Comparison of ENCODE assay signal across 22 cellular contexts in the genomic region with DNA sequence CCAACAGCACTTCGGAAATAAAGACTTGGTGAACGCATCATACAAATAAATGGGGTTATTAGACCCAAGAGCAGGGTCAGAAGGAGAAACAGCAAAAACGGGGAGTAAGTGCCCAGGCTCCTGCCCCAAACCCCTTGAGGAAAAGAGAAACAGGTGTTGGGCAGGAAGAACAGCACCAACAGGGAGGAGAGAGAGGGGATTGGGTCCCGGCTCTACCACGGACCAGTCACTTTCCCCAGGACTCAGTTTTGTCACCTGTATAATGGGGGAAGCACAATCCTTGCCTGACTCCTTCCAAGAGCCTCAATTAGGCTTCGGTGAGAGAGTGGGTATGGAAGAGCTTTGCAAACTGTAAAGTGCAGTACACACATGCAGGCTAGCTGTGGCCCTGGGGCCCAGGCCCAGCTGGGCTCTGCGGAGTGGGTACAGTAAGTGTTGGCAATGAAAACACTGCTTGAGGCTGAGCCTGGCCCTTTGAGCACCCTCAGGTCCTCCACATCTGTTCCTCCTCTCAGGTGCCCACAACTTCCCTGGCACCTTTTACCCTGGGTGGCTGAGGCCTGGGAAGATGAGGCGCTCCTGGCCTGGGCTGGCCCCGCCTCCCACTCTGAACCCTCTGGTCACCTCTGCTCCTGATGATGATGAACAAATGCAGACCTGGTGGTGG. TPM values are rescaled to one million over a fixed set of nuclear protein-coding genes. Genes with fewer than 3 reads are reported as not detected.
A peak's percentile ranks its signal among the peaks of the same experiment; 100 is the strongest.
DNase-seq lines count a peak whose midpoint lies in the region; ATAC-seq, FAIRE-seq and TF ChIP-seq lines count a peak whose summit lies in the region.
"Had no signal": no experiment of that assay in that cellular context is flagged by ENCODE, and none has a peak within 500 bp of the region (broad histone marks: within the 10 kb centered on the region; RNA-seq: fewer than 3 reads in every experiment).

No MANE protein-coding gene starts in this region.

- H3K9ac ChIP-seq in K562 (ENCODE audit: insufficient read depth in 1 of 2, low read depth in 2 of 2, low read length in 2 of 2), result no peak overlapping the region; a peak in 1 of 4 replicates

- intact Hi-C loops in activated CD8-positive, alpha-beta T cell treated with anti-CD3 and anti-CD28 coated beads for 36 hours (cut with micrococcal nuclease), result no loop called here
- intact Hi-C loops in K562 (cut with micrococcal nuclease), result no loop called here
- intact Hi-C loops in lower lobe of right lung (cut with DNase I), result no loop called here

- no peak for TF ChIP-seq RAD21 in K562 (CRISPR knock-in tag; conservative IDR thresholded peaks at IDR 0.05 in 1 of 2, IDR thresholded peaks at IDR 0.05 in 1 of 2)

- no peak for ATAC-seq in activated CD8-positive, alpha-beta T cell treated with anti-CD3 and anti-CD28 coated beads, Interleukin-2, amount 10 ng/mL, durations not matched to agents 7 days and 5 days
- no peak for ATAC-seq in activated CD8-positive, alpha-beta T cell treated with anti-CD3 and anti-CD28 coated beads for 36 hours
- ATAC-seq in K562, result no peak
- peak; percentile 37 to 49 for ATAC-seq in lower lobe of right lung
- ATAC-seq in upper lobe of left lung (ENCODE audit: low FRiP score in 2 of 2), result peak; percentile 3 to 28
- no peak for ATAC-seq in omental fat pad (ENCODE audit: low FRiP score)
- ATAC-seq in HG03039 (IDR thresholded peaks at IDR 0.05; ENCODE audit: unreplicated experiment), result no peak

- 77% methylated on average over 9 of the region's 9 CpGs for WGBS in K562 (ENCODE audit: insufficient coverage, low coverage, missing lambda C conversion rate)
- 74 to 84% methylated on average over 7 to 9 of the region's 9 CpGs for WGBS in upper lobe of left lung, 2 donors

- POLR2A ChIA-PET in activated CD8-positive, alpha-beta T cell treated with anti-CD3 and anti-CD28 coated beads, Interleukin-2, amount 10 ng/mL, durations not matched to agents 7 days and 5 days (lab: Charles Lee), result no interaction called here
- POLR2A ChIA-PET in activated CD8-positive, alpha-beta T cell treated with anti-CD3 and anti-CD28 coated beads for 36 hours (lab: Charles Lee), result interaction anchor here (1.5 to 2.0 kb wide), 3 partner anchors 12 to 314 kb away, joined by 3 to 9 read pairs (median 3); a partner anchor contains a TSS
- POLR2A ChIA-PET in K562 (lab: Yijun Ruan, JAX), result interaction anchor here (1.1 to 3.3 kb wide), 10 partner anchors 9 to 51 kb away, joined by 3 to 16 read pairs (median 7); a partner anchor contains a TSS

- H3K36me3 ChIP-seq in K562 (ENCODE audit: control insufficient read depth, insufficient read depth, low read length) (peaks cover 53% of the 10 kb centered on the region), lower lobe of right lung (no peaks in the 10 kb centered on the region), upper lobe of left lung (peaks cover 0 to 4% (median 0%) of the 10 kb centered on the region in 4 donors)

- no peaks in the 10 kb centered on the region for H3K4me1 Mint-ChIP-seq in activated CD8-positive, alpha-beta T cell treated with anti-CD3 and anti-CD28 coated beads, Interleukin-2, amount 10 ng/mL, durations not matched to agents 7 days and 5 days (ENCODE audit: low read depth)
- H3K4me1 Mint-ChIP-seq in activated CD8-positive, alpha-beta T cell treated with anti-CD3 and anti-CD28 coated beads for 36 hours (ENCODE audit: low read depth), result no peaks in the 10 kb centered on the region
- H3K4me1 Mint-ChIP-seq: CD14-positive monocyte had no signal

- H3K4me3 ChIP-seq in K562, result no peak overlapping the region
- H3K4me3 ChIP-seq in lower lobe of right lung, result no peak overlapping the region
- peak overlapping the region in 1 of 4 donors; percentile 6 for H3K4me3 ChIP-seq in upper lobe of left lung

- H3K27me3 ChIP-seq in K562 (ENCODE audit: control insufficient read depth in 2 of 2, insufficient read depth in 2 of 2, low read length in 2 of 2) (no peaks in the 10 kb centered on the region), lower lobe of right lung (ENCODE audit: low read depth) (no peaks in the 10 kb centered on the region), upper lobe of left lung (no peaks in the 10 kb centered on the region)

- H3K27ac ChIP-seq in K562 (ENCODE audit: extremely low read depth, low read depth, low read length) (no peak overlapping the region), lower lobe of right lung (peak overlapping the region; percentile 41), upper lobe of left lung (peak overlapping the region in 3 of 4 donors; percentile 10 to 67 (median 63))

- no peaks in the 10 kb centered on the region for H3K9me3 ChIP-seq in K562 (replicated peaks; ENCODE audit: control insufficient read depth, insufficient read depth, low read depth, low read length)
- no peaks in the 10 kb centered on the region for H3K9me3 ChIP-seq in lower lobe of right lung
- no peaks in the 10 kb centered on the region for H3K9me3 ChIP-seq in upper lobe of left lung

- CTCF ChIA-PET in activated CD8-positive, alpha-beta T cell treated with anti-CD3 and anti-CD28 coated beads, Interleukin-2, amount 10 ng/mL, durations not matched to agents 7 days and 5 days (lab: Charles Lee), result interaction anchor here (1.0 to 3.8 kb wide), 12 partner anchors 9 to 74 kb away, joined by 4 to 44 read pairs (median 7); a partner anchor contains a TSS
- CTCF ChIA-PET in activated CD8-positive, alpha-beta T cell treated with anti-CD3 and anti-CD28 coated beads for 36 hours (lab: Charles Lee), result interaction anchor here (0.9 to 6.9 kb wide), 13 partner anchors 8 to 232 kb away, joined by 3 to 51 read pairs (median 7); a partner anchor contains a TSS
- CTCF ChIA-PET in K562 (lab: Yijun Ruan, JAX; ENCODE audit: low intra/inter-chr PET ratio), result no interaction called here

- in situ Hi-C loops in K562 (cut with MboI), result no loop called here

- no peaks in the 10 kb centered on the region for H3K9me3 Mint-ChIP-seq in activated CD8-positive, alpha-beta T cell treated with anti-CD3 and anti-CD28 coated beads, Interleukin-2, amount 10 ng/mL, durations not matched to agents 7 days and 5 days (ENCODE audit: insufficient read depth)
- H3K9me3 Mint-ChIP-seq in activated CD8-positive, alpha-beta T cell treated with anti-CD3 and anti-CD28 coated beads for 36 hours, result no peaks in the 10 kb centered on the region

- no peak for TF ChIP-seq EP300 in K562 (IDR thresholded peaks at IDR 0.05; ENCODE audit: low read length)
- TF ChIP-seq EP300 in upper lobe of left lung (IDR thresholded peaks at IDR 0.05), result no peak

- no TSS peak for BruUV-seq in K562 (replicated peaks; lab: Mats Ljungman, UMichigan)

- H4K20me1 ChIP-seq in K562 (replicated peaks; ENCODE audit: control insufficient read depth, insufficient read depth, low read length), result peaks cover 23% of the 10 kb centered on the region

- no peak overlapping the region for H2AFZ ChIP-seq in K562 (ENCODE audit: low read depth, low read length)

- no peak for TF ChIP-seq CTCF in activated CD8-positive, alpha-beta T cell treated with anti-CD3 and anti-CD28 coated beads for 36 hours (IDR thresholded peaks at IDR 0.05)
- no peak for TF ChIP-seq CTCF in K562 (IDR thresholded peaks at IDR 0.05 in 2 of 3, conservative IDR thresholded peaks at IDR 0.05 in 1 of 3; ENCODE audit: insufficient read depth in 2 of 3, low read depth in 1 of 3, low read length in 3 of 3)
- no peak for TF ChIP-seq CTCF in lower lobe of right lung (IDR thresholded peaks at IDR 0.05)
- no peak for TF ChIP-seq CTCF in upper lobe of left lung (IDR thresholded peaks at IDR 0.05)
- no peak for TF ChIP-seq CTCF in omental fat pad (IDR thresholded peaks at IDR 0.05)

- H3K4me1 ChIP-seq in K562 (replicated peaks in 1 of 2; ENCODE audit: control insufficient read depth in 2 of 2, insufficient read depth in 2 of 2, low read length in 2 of 2) (peaks cover 0 to 25% of the 10 kb centered on the region in 2 experiments; a peak in 4 of 5 replicates), lower lobe of right lung (peaks cover 15% of the 10 kb centered on the region), upper lobe of left lung (peaks cover 7 to 15% (median 11%) of the 10 kb centered on the region in 4 donors)

- TF ChIP-seq POLR2A in K562 (conservative IDR thresholded peaks at IDR 0.05) (peak; percentile 52), upper lobe of left lung (IDR thresholded peaks at IDR 0.05) (peak in 1 of 4 donors; percentile 3)

- DNase-seq in activated CD8-positive, alpha-beta T cell treated with anti-CD3 and anti-CD28 coated beads, Interleukin-2, amount 10 ng/mL, durations not matched to agents 7 days and 5 days, result no peak
- no peak for DNase-seq in activated CD8-positive, alpha-beta T cell treated with anti-CD3 and anti-CD28 coated beads for 36 hours
- DNase-seq in K562 (ENCODE audit: extremely low read depth in 1 of 4, low spot score in 3 of 4), result peak in 2 of 4 experiments; percentile 4 to 7
- DNase-seq in lower lobe of right lung, result no peak
- peak; percentile 41 to 68 for DNase-seq in upper lobe of left lung
- DNase-seq in RKO (ENCODE audit: low spot score), result no peak
- DNase-seq in omental fat pad (ENCODE audit: low spot score), result no peak
- DNase-seq: 8988T, COR-L47, DMS53, HCEC 1CT, KBM-7, NCI-H1105, NCI-H187, NCI-H2171 had no signal

- H3K36me3 Mint-ChIP-seq in activated CD8-positive, alpha-beta T cell treated with anti-CD3 and anti-CD28 coated beads, Interleukin-2, amount 10 ng/mL, durations not matched to agents 7 days and 5 days (ENCODE audit: low read depth), result no peaks in the 10 kb centered on the region
- H3K36me3 Mint-ChIP-seq in activated CD8-positive, alpha-beta T cell treated with anti-CD3 and anti-CD28 coated beads for 36 hours (ENCODE audit: low read depth), result peaks cover 6% of the 10 kb centered on the region
- H3K36me3 Mint-ChIP-seq: CD14-positive monocyte had no signal

- peaks cover 7% of the 10 kb centered on the region for H3K79me2 ChIP-seq in K562 (ENCODE audit: control insufficient read depth, insufficient read depth, low read length)

- H3K9me1 ChIP-seq in K562 (ENCODE audit: control insufficient read depth, insufficient read depth, low read length), result no peaks in the 10 kb centered on the region

- H3K4me3 Mint-ChIP-seq in activated CD8-positive, alpha-beta T cell treated with anti-CD3 and anti-CD28 coated beads, Interleukin-2, amount 10 ng/mL, durations not matched to agents 7 days and 5 days, result no peak overlapping the region
- H3K4me3 Mint-ChIP-seq in activated CD8-positive, alpha-beta T cell treated with anti-CD3 and anti-CD28 coated beads for 36 hours, result no peak overlapping the region
- H3K4me3 Mint-ChIP-seq: CD14-positive monocyte had no signal

- no peak overlapping the region for H3K4me2 ChIP-seq in K562 (ENCODE audit: insufficient read depth, low read length)

- H3K27ac Mint-ChIP-seq in activated CD8-positive, alpha-beta T cell treated with anti-CD3 and anti-CD28 coated beads, Interleukin-2, amount 10 ng/mL, durations not matched to agents 7 days and 5 days, result peak overlapping the region; percentile 9
- H3K27ac Mint-ChIP-seq in activated CD8-positive, alpha-beta T cell treated with anti-CD3 and anti-CD28 coated beads for 36 hours, result no peak overlapping the region
- H3K27ac Mint-ChIP-seq: CD14-positive monocyte had no signal

- no peak for FAIRE-seq in K562 (lab: Jason Lieb, UNC)
- FAIRE-seq: GM18507, GM19239 had no signal

- H3K27me3 Mint-ChIP-seq in activated CD8-positive, alpha-beta T cell treated with anti-CD3 and anti-CD28 coated beads, Interleukin-2, amount 10 ng/mL, durations not matched to agents 7 days and 5 days (ENCODE audit: low read depth), result no peaks in the 10 kb centered on the region
- no peaks in the 10 kb centered on the region for H3K27me3 Mint-ChIP-seq in activated CD8-positive, alpha-beta T cell treated with anti-CD3 and anti-CD28 coated beads for 36 hours

RNA-seq across cellular contexts. Expression of a gene that starts 8.9 kb away (rescaled TPM):
- total RNA-seq in activated CD8-positive, alpha-beta T cell treated with anti-CD3 and anti-CD28 coated beads, Interleukin-2, amount 10 ng/mL, durations not matched to agents 7 days and 5 days, result 10 to 100 TPM; 10.0 to 11.1 TPM
- total RNA-seq in activated CD8-positive, alpha-beta T cell treated with anti-CD3 and anti-CD28 coated beads for 36 hours, result 10 to 100 TPM; 11.8 to 12.2 TPM
- 80.0 and 218 TPM in 2 replicates for total RNA-seq in K562 (2011; cell fraction: chromatin; rRNA removed; ENCODE audit: low replicate concordance)
- total RNA-seq in K562 (2011; cell fraction: nucleolus; rRNA removed), result 123 and 132 TPM in 2 replicates
- 120 and 128 TPM in 2 replicates for total RNA-seq in K562 (2011; cell fraction: nucleoplasm; rRNA removed)
- 13.3 and 22.5 TPM in 2 replicates for total RNA-seq in K562 (2014; rRNA removed)
- 6.2 and 8.8 TPM in 2 replicates for total RNA-seq in K562 (2014; rRNA removed; fragmentation: Illumina TruSeq; extraction: Trizol)
- 14.2 and 16.1 TPM in 2 replicates for total RNA-seq in K562 (2015; rRNA removed; fragmentation: Illumina TruSeq; extraction: Trizol)
- 48.6 and 50.5 TPM in 2 replicates for total RNA-seq in K562 (2021)
- 22.0 and 35.8 TPM in 2 replicates for polyA plus RNA-seq in K562 (2011; rRNA removed)
- 24.0 and 39.3 TPM in 2 replicates for polyA plus RNA-seq in K562 (2011; cell fraction: cytosol; rRNA removed)
- polyA plus RNA-seq in K562 (2011; cell fraction: nucleus; rRNA removed), result 152 and 232 TPM in 2 replicates
- polyA plus RNA-seq in K562 (2012), result 32.6 and 39.1 TPM in 2 replicates
- polyA plus RNA-seq in K562 (2014; fragmentation: Illumina TruSeq; extraction: Trizol), result 43.1 and 47.4 TPM in 2 replicates
- polyA plus RNA-seq in K562 (2014; fragmentation: Nextera tagmentation; extraction: Ambion mirVana), result 1 to 10 TPM; 2.4 to 2.5 TPM
- polyA plus RNA-seq in K562 (2014; rRNA removed), result 39.3 and 48.7 TPM in 2 replicates
- 7.0 and 7.7 TPM in 2 replicates for polyA minus RNA-seq in K562 (2011; rRNA and poly(A)+ RNA removed)
- 19.7 and 20.7 TPM in 2 replicates for polyA minus RNA-seq in K562 (2011; cell fraction: cytosol; rRNA and poly(A)+ RNA removed)
- 19.7 and 19.9 TPM in 2 replicates for polyA minus RNA-seq in K562 (2011; cell fraction: nucleus; rRNA and poly(A)+ RNA removed)
- 10.6 TPM for total RNA-seq in lower lobe of right lung
- 10 to 100 TPM in 5 of 6 donors, 1 to 10 TPM in 1; 8.3 to 20.5 (median 13.1) TPM for total RNA-seq in upper lobe of left lung
- 1 to 10 TPM; 2.7 to 7.4 (median 5.0) TPM for total RNA-seq in omental fat pad

RNA-seq across cellular contexts. Expression of a gene that starts 15.2 kb away (rescaled TPM):
- total RNA-seq in activated CD8-positive, alpha-beta T cell treated with anti-CD3 and anti-CD28 coated beads, Interleukin-2, amount 10 ng/mL, durations not matched to agents 7 days and 5 days, result 1 to 10 TPM; 7.6 TPM
- total RNA-seq in activated CD8-positive, alpha-beta T cell treated with anti-CD3 and anti-CD28 coated beads for 36 hours, result 1 to 10 TPM; 9.4 to 9.5 TPM
- 2.6 and 5.4 TPM in 2 replicates for total RNA-seq in K562 (2011; cell fraction: chromatin; rRNA removed; ENCODE audit: low replicate concordance)
- total RNA-seq in K562 (2011; cell fraction: nucleolus; rRNA removed), result 9.3 and 11.3 TPM in 2 replicates
- total RNA-seq in K562 (2011; cell fraction: nucleoplasm; rRNA removed), result 6.2 and 6.6 TPM in 2 replicates
- total RNA-seq in K562 (2014; rRNA removed) (9.5 and 11.7 TPM in 2 replicates), K562 (2014; rRNA removed; fragmentation: Illumina TruSeq; extraction: Trizol) (3.7 TPM in 2 replicates), K562 (2015; rRNA removed; fragmentation: Illumina TruSeq; extraction: Trizol) (6.6 and 7.4 TPM in 2 replicates), K562 (2021) (8.6 and 8.7 TPM in 2 replicates), lower lobe of right lung (22.6 TPM), upper lobe of left lung (10 to 100 TPM; 15.7 to 48.9 (median 27.4) TPM), omental fat pad (10 to 100 TPM; 13.3 to 37.1 (median 21.1) TPM)
- polyA plus RNA-seq in K562 (2011; rRNA removed) (3.4 and 4.6 TPM in 2 replicates), K562 (2014; fragmentation: Illumina TruSeq; extraction: Trizol) (3.8 and 5.6 TPM in 2 replicates), K562 (2014; fragmentation: Nextera tagmentation; extraction: Ambion mirVana) (1 to 10 TPM in 1 of 2 experiments, under 1 TPM in 1; 0.86 to 1.2 TPM), K562 (2014; rRNA removed) (5.7 and 6.8 TPM in 2 replicates)
- 4.2 and 7.4 TPM in 2 replicates for polyA plus RNA-seq in K562 (2011; cell fraction: cytosol; rRNA removed)
- polyA plus RNA-seq in K562 (2011; cell fraction: nucleus; rRNA removed), result 3.3 and 3.4 TPM in 2 replicates
- 11.4 and 15.9 TPM in 2 replicates for polyA plus RNA-seq in K562 (2012)
- polyA minus RNA-seq in K562 (2011; rRNA and poly(A)+ RNA removed), result 2.1 and 3.4 TPM in 2 replicates
- polyA minus RNA-seq in K562 (2011; cell fraction: cytosol; rRNA and poly(A)+ RNA removed), result 3.1 and 4.9 TPM in 2 replicates
- polyA minus RNA-seq in K562 (2011; cell fraction: nucleus; rRNA and poly(A)+ RNA removed), result 1.5 and 2.1 TPM in 2 replicates

RNA-seq across cellular contexts. Expression of a gene that starts 17.7 kb away (rescaled TPM):
- 10 to 100 TPM; 53.2 to 57.1 TPM for total RNA-seq in activated CD8-positive, alpha-beta T cell treated with anti-CD3 and anti-CD28 coated beads, Interleukin-2, amount 10 ng/mL, durations not matched to agents 7 days and 5 days
- 10 to 100 TPM; 35.7 to 35.9 TPM for total RNA-seq in activated CD8-positive, alpha-beta T cell treated with anti-CD3 and anti-CD28 coated beads for 36 hours
- 15.8 and 32.2 TPM in 2 replicates for total RNA-seq in K562 (2011; cell fraction: chromatin; rRNA removed; ENCODE audit: low replicate concordance)
- 24.8 and 25.1 TPM in 2 replicates for total RNA-seq in K562 (2011; cell fraction: nucleolus; rRNA removed)
- total RNA-seq in K562 (2011; cell fraction: nucleoplasm; rRNA removed), result 14.6 and 20.0 TPM in 2 replicates
- total RNA-seq in K562 (2014; rRNA removed) (76.9 and 78.8 TPM in 2 replicates), K562 (2014; rRNA removed; fragmentation: Illumina TruSeq; extraction: Trizol) (23.2 and 31.8 TPM in 2 replicates), K562 (2015; rRNA removed; fragmentation: Illumina TruSeq; extraction: Trizol) (59.9 and 65.3 TPM in 2 replicates), K562 (2021) (47.4 and 47.6 TPM in 2 replicates), lower lobe of right lung (37.8 TPM), upper lobe of left lung (10 to 100 TPM; 34.8 to 63.8 (median 37.1) TPM), omental fat pad (10 to 100 TPM; 36.7 to 59.2 (median 42.0) TPM)
- polyA plus RNA-seq in K562 (2011; rRNA removed) (29.3 and 33.4 TPM in 2 replicates), K562 (2014; fragmentation: Illumina TruSeq; extraction: Trizol) (33.3 and 44.6 TPM in 2 replicates), K562 (2014; fragmentation: Nextera tagmentation; extraction: Ambion mirVana) (1 to 10 TPM; 2.2 to 4.5 TPM), K562 (2014; rRNA removed) (65.5 and 67.8 TPM in 2 replicates)
- 31.7 and 54.1 TPM in 2 replicates for polyA plus RNA-seq in K562 (2011; cell fraction: cytosol; rRNA removed)
- polyA plus RNA-seq in K562 (2011; cell fraction: nucleus; rRNA removed), result 33.9 and 46.0 TPM in 2 replicates
- polyA plus RNA-seq in K562 (2012), result 41.0 and 43.8 TPM in 2 replicates
- polyA minus RNA-seq in K562 (2011; rRNA and poly(A)+ RNA removed), result 10.6 and 12.7 TPM in 2 replicates
- polyA minus RNA-seq in K562 (2011; cell fraction: cytosol; rRNA and poly(A)+ RNA removed), result 6.5 and 12.8 TPM in 2 replicates
- 7.0 and 10.6 TPM in 2 replicates for polyA minus RNA-seq in K562 (2011; cell fraction: nucleus; rRNA and poly(A)+ RNA removed)

RNA-seq across cellular contexts. Expression of a gene that starts 26.4 kb away (rescaled TPM):
- 1 to 10 TPM; 1.3 TPM for total RNA-seq in activated CD8-positive, alpha-beta T cell treated with anti-CD3 and anti-CD28 coated beads, Interleukin-2, amount 10 ng/mL, durations not matched to agents 7 days and 5 days
- 1 to 10 TPM; 1.1 to 1.6 TPM for total RNA-seq in activated CD8-positive, alpha-beta T cell treated with anti-CD3 and anti-CD28 coated beads for 36 hours
- 0.74 and 1.8 TPM in 2 replicates for total RNA-seq in K562 (2011; cell fraction: chromatin; rRNA removed; ENCODE audit: low replicate concordance)
- 0.79 and 1.2 TPM in 2 replicates for total RNA-seq in K562 (2011; cell fraction: nucleolus; rRNA removed)
- 1.1 and 1.2 TPM in 2 replicates for total RNA-seq in K562 (2011; cell fraction: nucleoplasm; rRNA removed)
- total RNA-seq in K562 (2014; rRNA removed) (0.73 and 0.90 TPM in 2 replicates), K562 (2014; rRNA removed; fragmentation: Illumina TruSeq; extraction: Trizol) (0.25 TPM in 1 of 2 replicates, not detected in the other), K562 (2015; rRNA removed; fragmentation: Illumina TruSeq; extraction: Trizol) (0.34 and 0.47 TPM in 2 replicates), K562 (2021) (0.40 and 1.2 TPM in 2 replicates), lower lobe of right lung (8.2 TPM), upper lobe of left lung (10 to 100 TPM in 1 of 6 donors, 1 to 10 TPM in 5; 5.2 to 19.0 (median 8.9) TPM), omental fat pad (10 to 100 TPM in 1 of 4 donors, 1 to 10 TPM in 3; 2.9 to 34.6 (median 3.6) TPM)
- polyA plus RNA-seq in K562 (2011; rRNA removed) (0.20 and 0.35 TPM in 2 replicates), K562 (2014; fragmentation: Illumina TruSeq; extraction: Trizol) (0.36 and 0.43 TPM in 2 replicates), K562 (2014; fragmentation: Nextera tagmentation; extraction: Ambion mirVana) (under 1 TPM in 1 of 2 experiments, not detected in 1; 0.01 TPM), K562 (2014; rRNA removed) (0.26 and 0.48 TPM in 2 replicates)
- polyA plus RNA-seq in K562 (2011; cell fraction: cytosol; rRNA removed), result 0.21 and 1.2 TPM in 2 replicates
- polyA plus RNA-seq in K562 (2011; cell fraction: nucleus; rRNA removed), result 2.0 and 3.7 TPM in 2 replicates
- polyA plus RNA-seq in K562 (2012), result 0.76 and 1.3 TPM in 2 replicates
- polyA minus RNA-seq in K562 (2011; rRNA and poly(A)+ RNA removed), result 0.15 TPM in 1 of 2 replicates, not detected in the other
- polyA minus RNA-seq in K562 (2011; cell fraction: cytosol; rRNA and poly(A)+ RNA removed), result 0.29 and 1.3 TPM in 2 replicates
- 0.67 and 1.2 TPM in 2 replicates for polyA minus RNA-seq in K562 (2011; cell fraction: nucleus; rRNA and poly(A)+ RNA removed)

RNA-seq across cellular contexts. Expression of a gene that starts 45.8 kb away (rescaled TPM):
- total RNA-seq in activated CD8-positive, alpha-beta T cell treated with anti-CD3 and anti-CD28 coated beads, Interleukin-2, amount 10 ng/mL, durations not matched to agents 7 days and 5 days, result 10 to 100 TPM; 79.5 to 80.8 TPM
- 10 to 100 TPM; 16.3 to 16.8 TPM for total RNA-seq in activated CD8-positive, alpha-beta T cell treated with anti-CD3 and anti-CD28 coated beads for 36 hours
- not detected in 2 replicates for total RNA-seq in K562 (2011; cell fraction: chromatin; rRNA removed; ENCODE audit: low replicate concordance)
- total RNA-seq in K562 (2011; cell fraction: nucleolus; rRNA removed), result not detected in 2 replicates
- total RNA-seq in K562 (2011; cell fraction: nucleoplasm; rRNA removed), result not detected in 2 replicates
- not detected in 2 replicates for total RNA-seq in K562 (2014; rRNA removed)
- total RNA-seq in K562 (2014; rRNA removed; fragmentation: Illumina TruSeq; extraction: Trizol), result not detected in 2 replicates
- total RNA-seq in K562 (2015; rRNA removed; fragmentation: Illumina TruSeq; extraction: Trizol), result not detected in 2 replicates
- 0.09 and 0.20 TPM in 2 replicates for total RNA-seq in K562 (2021)
- not detected in 2 replicates for polyA plus RNA-seq in K562 (2011; rRNA removed)
- polyA plus RNA-seq in K562 (2011; cell fraction: cytosol; rRNA removed), result not detected in 2 replicates
- polyA plus RNA-seq in K562 (2011; cell fraction: nucleus; rRNA removed), result not detected in 2 replicates
- polyA plus RNA-seq in K562 (2012), result 0.04 TPM in 1 of 2 replicates, not detected in the other
- polyA plus RNA-seq in K562 (2014; fragmentation: Illumina TruSeq; extraction: Trizol), result not detected in 2 replicates
- polyA plus RNA-seq in K562 (2014; fragmentation: Nextera tagmentation; extraction: Ambion mirVana), result not detected
- polyA plus RNA-seq in K562 (2014; rRNA removed), result not detected in 2 replicates
- not detected in 2 replicates for polyA minus RNA-seq in K562 (2011; rRNA and poly(A)+ RNA removed)
- polyA minus RNA-seq in K562 (2011; cell fraction: cytosol; rRNA and poly(A)+ RNA removed), result not detected in 2 replicates
- polyA minus RNA-seq in K562 (2011; cell fraction: nucleus; rRNA and poly(A)+ RNA removed), result not detected in 2 replicates
- 28.7 TPM for total RNA-seq in lower lobe of right lung
- total RNA-seq in upper lobe of left lung, result 10 to 100 TPM in 2 of 6 donors, 1 to 10 TPM in 3, under 1 TPM in 1; 0.59 to 85.6 (median 6.5) TPM
- total RNA-seq in omental fat pad, result 100 to 1,000 TPM in 1 of 4 donors, 10 to 100 TPM in 3; 43.2 to 107 (median 70.7) TPM
- total RNA-seq: HT1080, NCI-H460, SK-MEL-5 had no signal

Comparison
In these comparisons a context has a peak if more than half of its experiments do, and no peak if none do; other contexts are left out.
1. ATAC-seq: peak in lower lobe of right lung (2 of 2) and upper lobe of left lung (2 of 2); none in activated CD8-positive, alpha-beta T cell treated with anti-CD3 and anti-CD28 coated beads, Interleukin-2, amount 10 ng/mL, durations not matched to agents 7 days and 5 days (single experiment), activated CD8-positive, alpha-beta T cell treated with anti-CD3 and anti-CD28 coated beads for 36 hours (single experiment), K562 (single experiment), omental fat pad (single experiment) and HG03039 (single experiment).
2. DNase-seq: peak in upper lobe of left lung (2 of 2); none in activated CD8-positive, alpha-beta T cell treated with anti-CD3 and anti-CD28 coated beads, Interleukin-2, amount 10 ng/mL, durations not matched to agents 7 days and 5 days (single experiment), activated CD8-positive, alpha-beta T cell treated with anti-CD3 and anti-CD28 coated beads for 36 hours (single experiment), lower lobe of right lung (single experiment), RKO (single experiment) and omental fat pad (single experiment).